ENCODE assay signal across 1 cellular context in genomic region chr3:38083254-38083653, GRCh38. TPM values are rescaled to one million over a fixed set of nuclear protein-coding genes. Genes with fewer than 3 reads are reported as not detected.
"Had no signal": no experiment of that assay in that cellular context is flagged by ENCODE, and none has a peak within 500 bp of the region (broad histone marks: within the 10 kb centered on the region; RNA-seq: fewer than 3 reads in every experiment).

No MANE protein-coding gene starts in this region.

RNA-seq across cellular contexts. Expression of gene DLEC1, which starts 44.2 kb away (rescaled TPM):
- polyA plus RNA-seq: cardiac muscle cell had no signal
